Comparison of ENCODE assay signal across 11 cellular contexts in genomic region chr18:62368100-62368499, GRCh38. TPM values are rescaled to one million over a fixed set of nuclear protein-coding genes. Genes with fewer than 3 reads are reported as not detected.
DNase-seq lines count a peak whose midpoint lies in the region; ATAC-seq and TF ChIP-seq lines count a peak whose summit lies in the region.
"Had no signal": no experiment of that assay in that cellular context is flagged by ENCODE, and none has a peak within 500 bp of the region (broad histone marks: within the 10 kb centered on the region; RNA-seq: fewer than 3 reads in every experiment).

No MANE protein-coding gene starts in this region.

- ATAC-seq in GM21526 (IDR thresholded peaks at IDR 0.05; ENCODE audit: low FRiP score, unreplicated experiment) (peak; percentile 76), HG03060 (IDR thresholded peaks at IDR 0.05; ENCODE audit: low read depth, unreplicated experiment) (peak; percentile 64), GM18505 (IDR thresholded peaks at IDR 0.05; ENCODE audit: unreplicated experiment) (no peak)

- peak overlapping the region; percentile 32 for H3K4me3 Mint-ChIP-seq in activated CD4-positive, alpha-beta T cell treated with anti-CD3 and anti-CD28 coated beads, Interleukin-2, amount 10 ng/mL, durations not matched to agents 24 days and 14 days
- H3K4me3 Mint-ChIP-seq in activated T-helper 2 cell treated with anti-CD3 and anti-CD28 coated beads, Interferon-gamma antibody, Interleukin-2, Interleukin-4, amounts not matched to agents 10 μg/mL and 5 μg/mL and 100 μg/mL, durations not matched to agents 14 hours and 24 hours and 36 hours (ENCODE audit: low read depth), result no peak overlapping the region

- peaks cover 48% of the 10 kb centered on the region for H3K4me1 Mint-ChIP-seq in activated CD4-positive, alpha-beta T cell treated with anti-CD3 and anti-CD28 coated beads, Interleukin-2, amount 10 ng/mL, durations not matched to agents 24 days and 14 days
- peaks cover 60% of the 10 kb centered on the region for H3K4me1 Mint-ChIP-seq in activated T-helper 2 cell treated with anti-CD3 and anti-CD28 coated beads, Interferon-gamma antibody, Interleukin-2, Interleukin-4, amounts not matched to agents 10 μg/mL and 5 μg/mL and 100 μg/mL, durations not matched to agents 14 hours and 24 hours and 36 hours (ENCODE audit: low read depth)

- no peaks in the 10 kb centered on the region for H3K27me3 Mint-ChIP-seq in activated CD4-positive, alpha-beta T cell treated with anti-CD3 and anti-CD28 coated beads, Interleukin-2, amount 10 ng/mL, durations not matched to agents 24 days and 14 days
- H3K27me3 Mint-ChIP-seq in activated T-helper 2 cell treated with anti-CD3 and anti-CD28 coated beads, Interferon-gamma antibody, Interleukin-2, Interleukin-4, amounts not matched to agents 10 μg/mL and 5 μg/mL and 100 μg/mL, durations not matched to agents 14 hours and 24 hours and 36 hours (ENCODE audit: low read depth), result no peaks in the 10 kb centered on the region

- H3K9me3 Mint-ChIP-seq in activated CD4-positive, alpha-beta T cell treated with anti-CD3 and anti-CD28 coated beads, Interleukin-2, amount 10 ng/mL, durations not matched to agents 24 days and 14 days, result no peaks in the 10 kb centered on the region
- no peaks in the 10 kb centered on the region for H3K9me3 Mint-ChIP-seq in activated T-helper 2 cell treated with anti-CD3 and anti-CD28 coated beads, Interferon-gamma antibody, Interleukin-2, Interleukin-4, amounts not matched to agents 10 μg/mL and 5 μg/mL and 100 μg/mL, durations not matched to agents 14 hours and 24 hours and 36 hours

- no peak for TF ChIP-seq POLR2A in GM18505 (IDR thresholded peaks at IDR 0.05; ENCODE audit: borderline replicate concordance, extremely low read depth, insufficient read depth, insufficient read length)

- no peak for DNase-seq in activated CD4-positive, alpha-beta T cell treated with anti-CD3 and anti-CD28 coated beads, Interleukin-2, amount 10 ng/mL, durations not matched to agents 24 days and 14 days
- no peak for DNase-seq in activated CD4-positive, alpha-beta T cell treated with anti-CD3 and anti-CD28 coated beads, Interleukin-2, amount 50 U/mL, for 1 hour
- no peak for DNase-seq in activated T-helper 2 cell treated with anti-CD3 and anti-CD28 coated beads, Interferon-gamma antibody, Interleukin-2, Interleukin-4, amounts not matched to agents 10 μg/mL and 5 μg/mL and 100 μg/mL, durations not matched to agents 14 hours and 24 hours and 36 hours (ENCODE audit: low spot score)
- no peak for DNase-seq in NCI-H82 (lab: John Stamatoyannopoulos, UW)
- no peak for DNase-seq in RKO (ENCODE audit: low spot score)
- DNase-seq: MM.1S; posterior cingulate gyrus; stimulated activated CD4-positive, alpha-beta T cell treated with anti-CD3 and anti-CD28 coated beads, Interleukin-1b, Interleukin-23, amount 100 ng/mL, for 48 hours had no signal

- H3K27ac Mint-ChIP-seq in activated CD4-positive, alpha-beta T cell treated with anti-CD3 and anti-CD28 coated beads, Interleukin-2, amount 10 ng/mL, durations not matched to agents 24 days and 14 days, result peak overlapping the region; percentile 85
- peak overlapping the region; percentile 57 for H3K27ac Mint-ChIP-seq in activated T-helper 2 cell treated with anti-CD3 and anti-CD28 coated beads, Interferon-gamma antibody, Interleukin-2, Interleukin-4, amounts not matched to agents 10 μg/mL and 5 μg/mL and 100 μg/mL, durations not matched to agents 14 hours and 24 hours and 36 hours

- intact Hi-C loops in activated CD4-positive, alpha-beta T cell treated with anti-CD3 and anti-CD28 coated beads, Interleukin-2, amount 10 ng/mL, durations not matched to agents 24 days and 14 days (cut with micrococcal nuclease), result loop anchor here (1.0 kb wide), 3 partner anchors 28 to 52 kb away; no protein-coding TSS in a partner anchor
- intact Hi-C loops in activated T-helper 2 cell treated with anti-CD3 and anti-CD28 coated beads, Interferon-gamma antibody, Interleukin-2, Interleukin-4, amounts not matched to agents 10 μg/mL and 5 μg/mL and 100 μg/mL, durations not matched to agents 14 hours and 24 hours and 36 hours (cut with micrococcal nuclease), result loop anchor here (1.0 kb wide), 4 partner anchors 21 to 52 kb away; no protein-coding TSS in a partner anchor

- H3K36me3 Mint-ChIP-seq in activated CD4-positive, alpha-beta T cell treated with anti-CD3 and anti-CD28 coated beads, Interleukin-2, amount 10 ng/mL, durations not matched to agents 24 days and 14 days (ENCODE audit: low read depth), result peaks cover 41% of the 10 kb centered on the region
- peaks cover 80% of the 10 kb centered on the region for H3K36me3 Mint-ChIP-seq in activated T-helper 2 cell treated with anti-CD3 and anti-CD28 coated beads, Interferon-gamma antibody, Interleukin-2, Interleukin-4, amounts not matched to agents 10 μg/mL and 5 μg/mL and 100 μg/mL, durations not matched to agents 14 hours and 24 hours and 36 hours (ENCODE audit: low read depth)

RNA-seq across cellular contexts. Expression of gene TNFRSF11A, which starts 43.0 kb away (rescaled TPM):
- 14.0 and 16.4 TPM in 2 replicates for total RNA-seq in activated CD4-positive, alpha-beta T cell treated with anti-CD3 and anti-CD28 coated beads, Interleukin-2, amount 10 ng/mL, durations not matched to agents 24 days and 14 days
- total RNA-seq in activated T-helper 2 cell treated with anti-CD3 and anti-CD28 coated beads, Interferon-gamma antibody, Interleukin-2, Interleukin-4, amounts not matched to agents 10 μg/mL and 5 μg/mL and 100 μg/mL, durations not matched to agents 14 hours and 24 hours and 36 hours, result 38.2 and 43.0 TPM in 2 replicates
